Comparison of ENCODE assay signal across 11 cellular contexts in genomic region chr13:87274209-87274819, GRCh38.
DNase-seq lines count a peak whose midpoint lies in the region; ATAC-seq, FAIRE-seq and TF ChIP-seq lines count a peak whose summit lies in the region.
"Had no signal": no experiment of that assay in that cellular context is flagged by ENCODE, and none has a peak within 500 bp of the region (broad histone marks: within the 10 kb centered on the region; RNA-seq: fewer than 3 reads in every experiment).

No MANE protein-coding gene starts in this region.

- no peaks in the 10 kb centered on the region for H3K36me3 Mint-ChIP-seq in nephron (ENCODE audit: low read depth)

- intact Hi-C loops in prostate gland (cut with DNase I) = no loop called here

- 3% methylated on average over 1 of the region's 1 CpG for WGBS in prostate gland

- H3K27ac Mint-ChIP-seq in nephron = no peak overlapping the region

- TF ChIP-seq CTCF in bronchial epithelial cell (IDR thresholded peaks at IDR 0.05; ENCODE audit: insufficient read depth, low read length, severe bottlenecking) = peak; percentile 65
- peak; percentile 66 to 76 (median 72) for TF ChIP-seq CTCF in nephron (IDR thresholded peaks at IDR 0.05; ENCODE audit: unreplicated experiment in 3 of 3)
- TF ChIP-seq CTCF in prostate gland (IDR thresholded peaks at IDR 0.05) = no peak

- H3K4me1 ChIP-seq in prostate gland (replicated peaks) = no peaks in the 10 kb centered on the region

- no peaks in the 10 kb centered on the region for H3K27me3 Mint-ChIP-seq in nephron (ENCODE audit: low read depth)

- H3K27me3 ChIP-seq in bronchial epithelial cell (ENCODE audit: control insufficient read depth, insufficient read depth, low read length) (no peaks in the 10 kb centered on the region), prostate gland (replicated peaks; ENCODE audit: insufficient read depth) (no peaks in the 10 kb centered on the region)
- H3K27me3 ChIP-seq: neutrophil had no signal

- no peaks in the 10 kb centered on the region for H3K4me1 Mint-ChIP-seq in nephron

- no peaks in the 10 kb centered on the region for H3K9me3 Mint-ChIP-seq in nephron

- ATAC-seq in HG02852 (IDR thresholded peaks at IDR 0.05; ENCODE audit: unreplicated experiment) (peak; percentile 51), HG03354 (IDR thresholded peaks at IDR 0.05; ENCODE audit: poor library complexity, severe bottlenecking, unreplicated experiment) (no peak)

- H3K4me3 ChIP-seq in bronchial epithelial cell (ENCODE audit: low read depth, low read length) (no peak overlapping the region), prostate gland (no peak overlapping the region)

- FAIRE-seq in bronchial epithelial cell (lab: Jason Lieb, UNC) = no peak
- FAIRE-seq: A204.1, TTC549 had no signal

- DNase-seq in DMS 273 (lab: John Stamatoyannopoulos, UW; ENCODE audit: unreplicated experiment) = peak; percentile 62
- no peak for DNase-seq in DMS 273 treated with DMSO at 0.1 percent for 48 hours (lab: John Stamatoyannopoulos, UW)
- DNase-seq in NCI-H774 (lab: John Stamatoyannopoulos, UW) = peak; percentile 23
- peak; percentile 44 for DNase-seq in bronchial epithelial cell (ENCODE audit: low read depth)
- DNase-seq in prostate gland (ENCODE audit: low spot score) = no peak

- H3K9me3 ChIP-seq in prostate gland = no peaks in the 10 kb centered on the region
- H3K9me3 ChIP-seq: neutrophil had no signal

- no peaks in the 10 kb centered on the region for H3K36me3 ChIP-seq in bronchial epithelial cell (ENCODE audit: control insufficient read depth, insufficient read depth, low read length)
- H3K36me3 ChIP-seq in prostate gland = no peaks in the 10 kb centered on the region
- H3K36me3 ChIP-seq: neutrophil had no signal

- no peak overlapping the region for H3K27ac ChIP-seq in prostate gland
- H3K27ac ChIP-seq: neutrophil had no signal

- no peak for TF ChIP-seq POLR2A in prostate gland (IDR thresholded peaks at IDR 0.05)

- H3K4me3 Mint-ChIP-seq in nephron = no peak overlapping the region

Comparison
In these comparisons a context has a peak if more than half of its experiments do, and no peak if none do; other contexts are left out.
1. DNase-seq: peak in DMS 273 (single experiment), NCI-H774 (single experiment) and bronchial epithelial cell (single experiment); none in DMS 273 treated with DMSO at 0.1 percent for 48 hours (single experiment) and prostate gland (single experiment).
2. CTCF ChIP-seq: peak in bronchial epithelial cell (single experiment) and nephron (3 of 3); none in prostate gland (0 of 4).